In the genomic region with DNA sequence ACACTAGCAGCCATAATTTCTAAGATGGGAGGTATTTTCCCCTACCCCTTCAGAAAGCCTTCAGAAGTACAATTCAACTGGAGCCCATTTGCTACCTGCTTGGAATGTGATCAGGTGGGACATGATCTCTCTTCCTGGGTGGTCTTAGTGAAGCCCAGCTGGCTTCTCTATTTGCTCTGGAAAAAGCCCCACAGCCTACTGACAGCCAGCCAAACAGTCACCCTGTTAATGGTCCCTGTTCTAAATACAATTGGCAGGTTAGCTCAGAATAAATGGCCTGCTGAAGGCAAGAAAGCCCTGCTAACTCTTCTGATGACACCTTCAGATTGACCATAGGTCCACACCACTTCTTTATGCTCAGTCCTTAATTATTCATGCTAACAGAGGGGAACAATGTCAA, we compare ENCODE assay signal across 35 cellular contexts. TPM values are rescaled to one million over a fixed set of nuclear protein-coding genes. Genes with fewer than 3 reads are reported as not detected.
"Had no signal": no experiment of that assay in that cellular context is flagged by ENCODE, and none has a peak within 500 bp of the region (broad histone marks: within the 10 kb centered on the region; RNA-seq: fewer than 3 reads in every experiment).

No MANE protein-coding gene starts in this region.

- H3K9me3 ChIP-seq: ascending aorta had no signal

- H3K4me3 Mint-ChIP-seq: activated B cell treated with CpG ODN at 0.5 μM for 24 hours; activated CD4-positive, alpha-beta memory T cell treated with anti-CD3 and anti-CD28 coated beads for 36 hours; activated CD4-positive, alpha-beta T cell treated with anti-CD3 and anti-CD28 coated beads, Interleukin-2, amount 10 ng/mL, durations not matched to agents 24 days and 14 days; activated CD8-positive, alpha-beta T cell treated with anti-CD3 and anti-CD28 coated beads for 36 hours; activated naive CD4-positive, alpha-beta T cell treated with anti-CD3 and anti-CD28 coated beads, Interleukin-2, amount 10 ng/mL, durations not matched to agents 7 days and 5 days; activated naive CD4-positive, alpha-beta T cell treated with anti-CD3 and anti-CD28 coated beads, Interleukin-2, amount 50 U/mL, for 24 hours; activated naive CD8-positive, alpha-beta T cell; activated naive CD8-positive, alpha-beta T cell treated with anti-CD3 and anti-CD28 coated beads, Interleukin-2, amount 10 ng/mL, durations not matched to agents 7 days and 5 days; activated naive CD8-positive, alpha-beta T cell treated with anti-CD3 and anti-CD28 coated beads, Interleukin-2, amount 50 U/mL, for 24 hours; activated T-cell treated with anti-CD3 and anti-CD28 coated beads, Interleukin-2, amount 50 U/mL, for 4 hours; activated T-cell treated with anti-CD3 and anti-CD28 coated beads, Interleukin-2, amount 50 U/mL, for 72 hours; activated T-helper 1 cell treated with anti-CD3 and anti-CD28 coated beads, Interleukin-12 subunit alpha, Interleukin-12 subunit beta, Interleukin-2, Interleukin-4 antibody, amounts not matched to agents 30 ng/mL and 10 ng/mL and 1 ng/mL, durations not matched to agents 14 hours and 24 hours and 36 hours; activated T-helper 17 cell treated with anti-CD3 and anti-CD28 coated beads, Interleukin-2, amount 50 U/mL, for 72 hours; brain; T-helper 1 cell treated with Interleukin-12 subunit alpha and Interleukin-12 subunit beta and Interleukin-4 antibody, amounts not matched to agents 30 μg/mL and 1 μg/mL, for 36 hours; T-helper 2 cell treated with Interferon-gamma antibody and Interleukin-4, amounts not matched to agents 5 μg/mL and 100 μg/mL, for 36 hours had no signal

- H3K27me3 ChIP-seq: ascending aorta, cardiac muscle cell had no signal

- H3K27ac ChIP-seq: ascending aorta, cardiac muscle cell, VCaP had no signal

- DNase-seq: activated B cell treated with CpG ODN at 0.5 μM for 24 hours; activated CD4-positive, alpha-beta memory T cell treated with anti-CD3 and anti-CD28 coated beads for 36 hours; activated CD4-positive, alpha-beta T cell treated with anti-CD3 and anti-CD28 coated beads for 4 hours; activated CD4-positive, alpha-beta T cell treated with anti-CD3 and anti-CD28 coated beads, Interleukin-2, amount 10 ng/mL, durations not matched to agents 24 days and 14 days; activated CD4-positive, alpha-beta T cell treated with anti-CD3 and anti-CD28 coated beads, Interleukin-2, amount 50 U/mL, for 1 hour; activated CD4-positive, alpha-beta T cell treated with anti-CD3 and anti-CD28 coated beads, Interleukin-2, amount 50 U/mL, for 4 hours; activated CD4-positive, CD25-positive, alpha-beta regulatory T cell treated with anti-CD3 and anti-CD28 coated beads, Interleukin-2, amount 50 U/mL, for 72 hours; activated CD8-positive, alpha-beta memory T cell treated with anti-CD3 and anti-CD28 coated beads, Interleukin-2, amount 50 U/mL, for 4 hours; activated CD8-positive, alpha-beta T cell treated with anti-CD3 and anti-CD28 coated beads for 36 hours; activated effector memory CD4-positive, alpha-beta T cell treated with Interleukin-2 at 50 U/mL for 16 hours; activated gamma-delta T cell; activated naive CD4-positive, alpha-beta T cell treated with anti-CD3 and anti-CD28 coated beads, Interleukin-2, amount 10 ng/mL, durations not matched to agents 7 days and 5 days; activated naive CD4-positive, alpha-beta T cell treated with Interleukin-2 at 50 U/mL for 16 hours; activated naive CD8-positive, alpha-beta T cell treated with anti-CD3 and anti-CD28 coated beads, Interleukin-2, amount 10 ng/mL, durations not matched to agents 7 days and 5 days; activated naive CD8-positive, alpha-beta T cell treated with anti-CD3 and anti-CD28 coated beads, Interleukin-2, amount 50 U/mL, for 24 hours; activated T-cell treated with anti-CD3 and anti-CD28 coated beads for 4 hours; activated T-cell treated with anti-CD3 and anti-CD28 coated beads, Interleukin-2, amount 50 U/mL, for 1 hour; activated T-cell treated with anti-CD3 and anti-CD28 coated beads, Interleukin-2, amount 50 U/mL, for 4 hours; activated T-cell treated with anti-CD3 and anti-CD28 coated beads, Interleukin-2, amount 50 U/mL, for 72 hours; amygdala; anterior cingulate cortex; central memory CD4-positive, alpha-beta T cell; T-helper 1 cell; T-helper 2 cell; T-helper 9 cell had no signal

- ATAC-seq: activated CD8-positive, alpha-beta T cell treated with anti-CD3 and anti-CD28 coated beads for 36 hours; activated naive CD8-positive, alpha-beta T cell treated with anti-CD3 and anti-CD28 coated beads, Interleukin-2, amount 50 U/mL, for 24 hours; activated T-cell treated with anti-CD3 and anti-CD28 coated beads, Interleukin-2, amount 50 U/mL, for 4 hours; activated T-cell treated with anti-CD3 and anti-CD28 coated beads, Interleukin-2, amount 50 U/mL, for 72 hours; activated T-helper 17 cell treated with anti-CD3 and anti-CD28 coated beads, Interleukin-2, amount 50 U/mL, for 72 hours had no signal

- H3K27me3 Mint-ChIP-seq: activated B cell treated with CpG ODN at 0.5 μM for 24 hours; activated CD4-positive, alpha-beta memory T cell treated with anti-CD3 and anti-CD28 coated beads for 36 hours; activated CD4-positive, alpha-beta T cell treated with anti-CD3 and anti-CD28 coated beads, Interleukin-2, amount 10 ng/mL, durations not matched to agents 24 days and 14 days; activated CD8-positive, alpha-beta T cell treated with anti-CD3 and anti-CD28 coated beads for 36 hours; activated naive CD4-positive, alpha-beta T cell treated with anti-CD3 and anti-CD28 coated beads, Interleukin-2, amount 10 ng/mL, durations not matched to agents 7 days and 5 days; activated naive CD4-positive, alpha-beta T cell treated with anti-CD3 and anti-CD28 coated beads, Interleukin-2, amount 50 U/mL, for 24 hours; activated naive CD8-positive, alpha-beta T cell; activated T-helper 17 cell treated with anti-CD3 and anti-CD28 coated beads, Interleukin-2, amount 50 U/mL, for 72 hours had no signal

- H3K9me3 Mint-ChIP-seq: activated B cell treated with CpG ODN at 0.5 μM for 24 hours; activated CD4-positive, alpha-beta memory T cell treated with anti-CD3 and anti-CD28 coated beads for 36 hours; activated CD4-positive, alpha-beta T cell treated with anti-CD3 and anti-CD28 coated beads, Interleukin-2, amount 10 ng/mL, durations not matched to agents 24 days and 14 days; activated CD8-positive, alpha-beta T cell treated with anti-CD3 and anti-CD28 coated beads for 36 hours; activated naive CD4-positive, alpha-beta T cell treated with anti-CD3 and anti-CD28 coated beads, Interleukin-2, amount 10 ng/mL, durations not matched to agents 7 days and 5 days; activated naive CD4-positive, alpha-beta T cell treated with anti-CD3 and anti-CD28 coated beads, Interleukin-2, amount 50 U/mL, for 24 hours; activated naive CD8-positive, alpha-beta T cell treated with anti-CD3 and anti-CD28 coated beads, Interleukin-2, amount 10 ng/mL, durations not matched to agents 7 days and 5 days; activated naive CD8-positive, alpha-beta T cell treated with anti-CD3 and anti-CD28 coated beads, Interleukin-2, amount 50 U/mL, for 24 hours; activated T-cell treated with anti-CD3 and anti-CD28 coated beads, Interleukin-2, amount 50 U/mL, for 4 hours; activated T-cell treated with anti-CD3 and anti-CD28 coated beads, Interleukin-2, amount 50 U/mL, for 72 hours; activated T-helper 1 cell treated with anti-CD3 and anti-CD28 coated beads, Interleukin-12 subunit alpha, Interleukin-12 subunit beta, Interleukin-2, Interleukin-4 antibody, amounts not matched to agents 30 ng/mL and 10 ng/mL and 1 ng/mL, durations not matched to agents 14 hours and 24 hours and 36 hours; activated T-helper 17 cell treated with anti-CD3 and anti-CD28 coated beads, Interleukin-2, amount 50 U/mL, for 72 hours; T-helper 1 cell treated with Interleukin-12 subunit alpha and Interleukin-12 subunit beta and Interleukin-4 antibody, amounts not matched to agents 30 μg/mL and 1 μg/mL, for 36 hours; T-helper 2 cell treated with Interferon-gamma antibody and Interleukin-4, amounts not matched to agents 5 μg/mL and 100 μg/mL, for 36 hours had no signal

- H3K4me1 Mint-ChIP-seq: activated B cell treated with CpG ODN at 0.5 μM for 24 hours; activated CD4-positive, alpha-beta T cell treated with anti-CD3 and anti-CD28 coated beads, Interleukin-2, amount 10 ng/mL, durations not matched to agents 24 days and 14 days; activated naive CD4-positive, alpha-beta T cell treated with anti-CD3 and anti-CD28 coated beads, Interleukin-2, amount 10 ng/mL, durations not matched to agents 7 days and 5 days; activated naive CD4-positive, alpha-beta T cell treated with anti-CD3 and anti-CD28 coated beads, Interleukin-2, amount 50 U/mL, for 24 hours; activated naive CD8-positive, alpha-beta T cell treated with anti-CD3 and anti-CD28 coated beads, Interleukin-2, amount 10 ng/mL, durations not matched to agents 7 days and 5 days; activated naive CD8-positive, alpha-beta T cell treated with anti-CD3 and anti-CD28 coated beads, Interleukin-2, amount 50 U/mL, for 24 hours; activated T-helper 17 cell treated with anti-CD3 and anti-CD28 coated beads, Interleukin-2, amount 50 U/mL, for 72 hours had no signal

- H3K27ac Mint-ChIP-seq: activated B cell treated with CpG ODN at 0.5 μM for 24 hours; activated CD4-positive, alpha-beta memory T cell treated with anti-CD3 and anti-CD28 coated beads for 36 hours; activated CD4-positive, alpha-beta T cell treated with anti-CD3 and anti-CD28 coated beads, Interleukin-2, amount 10 ng/mL, durations not matched to agents 24 days and 14 days; activated CD8-positive, alpha-beta T cell treated with anti-CD3 and anti-CD28 coated beads for 36 hours; activated naive CD4-positive, alpha-beta T cell treated with anti-CD3 and anti-CD28 coated beads, Interleukin-2, amount 10 ng/mL, durations not matched to agents 7 days and 5 days; activated naive CD4-positive, alpha-beta T cell treated with anti-CD3 and anti-CD28 coated beads, Interleukin-2, amount 50 U/mL, for 24 hours; activated naive CD8-positive, alpha-beta T cell; activated naive CD8-positive, alpha-beta T cell treated with anti-CD3 and anti-CD28 coated beads, Interleukin-2, amount 10 ng/mL, durations not matched to agents 7 days and 5 days; activated naive CD8-positive, alpha-beta T cell treated with anti-CD3 and anti-CD28 coated beads, Interleukin-2, amount 50 U/mL, for 24 hours; activated T-cell treated with anti-CD3 and anti-CD28 coated beads, Interleukin-2, amount 50 U/mL, for 72 hours; activated T-helper 1 cell treated with anti-CD3 and anti-CD28 coated beads, Interleukin-12 subunit alpha, Interleukin-12 subunit beta, Interleukin-2, Interleukin-4 antibody, amounts not matched to agents 30 ng/mL and 10 ng/mL and 1 ng/mL, durations not matched to agents 14 hours and 24 hours and 36 hours; activated T-helper 17 cell treated with anti-CD3 and anti-CD28 coated beads, Interleukin-2, amount 50 U/mL, for 72 hours; brain; T-helper 1 cell treated with Interleukin-12 subunit alpha and Interleukin-12 subunit beta and Interleukin-4 antibody, amounts not matched to agents 30 μg/mL and 1 μg/mL, for 36 hours; T-helper 2 cell treated with Interferon-gamma antibody and Interleukin-4, amounts not matched to agents 5 μg/mL and 100 μg/mL, for 36 hours had no signal

- H3K36me3 Mint-ChIP-seq: activated CD4-positive, alpha-beta memory T cell treated with anti-CD3 and anti-CD28 coated beads for 36 hours; activated naive CD4-positive, alpha-beta T cell treated with anti-CD3 and anti-CD28 coated beads, Interleukin-2, amount 10 ng/mL, durations not matched to agents 7 days and 5 days; activated naive CD4-positive, alpha-beta T cell treated with anti-CD3 and anti-CD28 coated beads, Interleukin-2, amount 50 U/mL, for 24 hours; activated naive CD8-positive, alpha-beta T cell; activated naive CD8-positive, alpha-beta T cell treated with anti-CD3 and anti-CD28 coated beads, Interleukin-2, amount 10 ng/mL, durations not matched to agents 7 days and 5 days had no signal

- H3K4me3 ChIP-seq: ascending aorta, cardiac muscle cell had no signal

- H3K36me3 ChIP-seq: ascending aorta, cardiac muscle cell had no signal

- H3K4me1 ChIP-seq: ascending aorta had no signal

RNA-seq across cellular contexts. Expression of a gene that starts 39.9 kb away (rescaled TPM):
- total RNA-seq: activated B cell treated with CpG ODN at 0.5 μM for 24 hours; activated naive CD8-positive, alpha-beta T cell treated with anti-CD3 and anti-CD28 coated beads, Interleukin-2, amount 10 ng/mL, durations not matched to agents 7 days and 5 days; ascending aorta had no signal
